In the genomic region with DNA sequence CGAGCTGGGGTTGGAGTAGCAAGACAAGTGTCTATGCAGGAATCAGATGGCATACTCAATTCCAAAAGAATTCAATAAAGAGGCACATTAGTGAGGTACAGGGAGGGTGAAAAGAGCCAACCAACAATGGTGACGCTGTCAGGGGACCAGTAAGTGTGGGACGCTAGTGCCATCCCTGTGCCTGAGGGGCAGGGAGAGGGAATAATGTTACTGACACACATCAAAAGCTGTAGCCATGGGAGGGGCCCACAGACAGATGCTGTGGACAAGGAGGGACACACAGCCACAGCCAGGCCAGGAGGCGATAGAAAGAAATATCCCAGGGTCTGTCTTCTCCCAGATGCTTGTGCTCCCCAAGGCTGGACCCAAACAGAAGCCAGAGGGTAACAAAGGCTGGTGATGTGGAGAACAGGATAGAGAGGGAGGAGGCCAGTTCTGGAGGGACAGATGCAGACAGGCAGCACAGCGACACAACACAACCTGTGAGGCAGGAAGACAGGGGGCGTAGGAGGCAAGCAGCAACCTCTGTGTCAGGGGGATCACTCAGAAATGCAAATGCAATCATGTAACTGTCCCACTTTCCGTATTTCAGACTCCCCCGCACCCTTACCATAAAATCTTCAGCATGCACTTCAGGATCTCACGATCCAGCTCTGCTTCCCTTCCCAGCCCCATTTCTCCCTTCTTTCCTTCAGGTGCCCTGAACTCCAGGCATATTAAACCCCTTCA, we compare ENCODE assay signal across 24 cellular contexts.
DNase-seq lines count a peak whose midpoint lies in the region; ATAC-seq and TF ChIP-seq lines count a peak whose summit lies in the region.
"Had no signal": no experiment of that assay in that cellular context is flagged by ENCODE, and none has a peak within 500 bp of the region (broad histone marks: within the 10 kb centered on the region; RNA-seq: fewer than 3 reads in every experiment).

No MANE protein-coding gene starts in this region.

- H3K27ac ChIP-seq in caudate nucleus (ENCODE audit: low read depth, low read length) (no peak overlapping the region), SK-N-SH (ENCODE audit: low read depth in 2 of 2, low read length in 1 of 2) (no peak overlapping the region)
- H3K27ac ChIP-seq: A549, brain microvascular endothelial cell, esophagus squamous epithelium, gastrocnemius medialis, suprapubic skin had no signal

- H3K36me3 ChIP-seq in SK-N-SH (replicated peaks in 1 of 2; ENCODE audit: control insufficient read depth in 1 of 2, insufficient read depth in 2 of 2, low read length in 1 of 2): no peaks in the 10 kb centered on the region
- H3K36me3 ChIP-seq: brain microvascular endothelial cell, esophagus squamous epithelium, gastrocnemius medialis, suprapubic skin had no signal

- no peaks in the 10 kb centered on the region for H3K79me2 ChIP-seq in SK-N-SH (ENCODE audit: insufficient read depth)

- intact Hi-C loops in activated CD4-positive, alpha-beta T cell treated with anti-CD3 and anti-CD28 coated beads, Interleukin-2, amount 10 ng/mL, durations not matched to agents 24 days and 14 days (cut with micrococcal nuclease): no loop called here

- no peaks in the 10 kb centered on the region for H3K36me3 Mint-ChIP-seq in activated CD4-positive, alpha-beta T cell treated with anti-CD3 and anti-CD28 coated beads, Interleukin-2, amount 10 ng/mL, durations not matched to agents 24 days and 14 days (ENCODE audit: low read depth)
- H3K36me3 Mint-ChIP-seq: stimulated activated effector memory CD8-positive, alpha-beta T cell treated with anti-CD3 and anti-CD28 coated beads, Interleukin-12 subunit alpha, Interleukin-12 subunit beta, amount 100 ng/mL, for 72 hours had no signal

- H3K9me3 ChIP-seq in SK-N-SH: no peaks in the 10 kb centered on the region
- H3K9me3 ChIP-seq: A549, esophagus squamous epithelium, gastrocnemius medialis, suprapubic skin had no signal

- H3K27me3 Mint-ChIP-seq in activated CD4-positive, alpha-beta T cell treated with anti-CD3 and anti-CD28 coated beads, Interleukin-2, amount 10 ng/mL, durations not matched to agents 24 days and 14 days: no peaks in the 10 kb centered on the region

- TF ChIP-seq RAD21 in SK-N-SH (IDR thresholded peaks at IDR 0.05; ENCODE audit: low read length): no peak

- peak; percentile 25 for DNase-seq in activated CD4-positive, alpha-beta T cell treated with anti-CD3 and anti-CD28 coated beads, Interleukin-2, amount 10 ng/mL, durations not matched to agents 24 days and 14 days
- DNase-seq in activated CD4-positive, alpha-beta T cell treated with anti-CD3 and anti-CD28 coated beads for 1 hour: no peak
- peak in 34 of 61 donors; percentile 4 to 83 (median 22) for DNase-seq in caudate nucleus (lab: John Stamatoyannopoulos, UW)
- DNase-seq in iPS-NIHi7 (ENCODE audit: extremely low spot score): peak; percentile 59
- DNase-seq in SK-N-SH: no peak
- no peak for DNase-seq in T-helper 9 cell
- DNase-seq in NCI-H1417 treated with DMSO at 0.1 percent for 48 hours (lab: John Stamatoyannopoulos, UW): no peak
- DNase-seq: activated CD4-positive, alpha-beta T cell treated with anti-CD3 and anti-CD28 coated beads for 4 hours; activated naive CD4-positive, alpha-beta T cell treated with Interleukin-2 at 50 U/mL for 16 hours; activated T-cell treated with anti-CD3 and anti-CD28 coated beads, Interleukin-2, amount 50 U/mL, for 4 hours; brain microvascular endothelial cell; DND-41; effector CD8-positive, alpha-beta T cell; esophagus squamous epithelium; gastrocnemius medialis; HCEC 1CT; NCI-H510A; occipital lobe; small intestine; stimulated activated CD4-positive, alpha-beta T cell treated with anti-CD3 and anti-CD28 coated beads, Interleukin-2, amount 100 ng/mL, for 48 hours had no signal

- H3K4me1 ChIP-seq in SK-N-SH (ENCODE audit: control insufficient read depth in 1 of 2, insufficient read depth in 2 of 2, low read depth in 1 of 2, low read length in 1 of 2): no peaks in the 10 kb centered on the region
- H3K4me1 ChIP-seq: A549, gastrocnemius medialis had no signal

- H3K4me1 Mint-ChIP-seq in activated CD4-positive, alpha-beta T cell treated with anti-CD3 and anti-CD28 coated beads, Interleukin-2, amount 10 ng/mL, durations not matched to agents 24 days and 14 days: no peaks in the 10 kb centered on the region
- H3K4me1 Mint-ChIP-seq: stimulated activated effector memory CD8-positive, alpha-beta T cell treated with anti-CD3 and anti-CD28 coated beads, Interleukin-12 subunit alpha, Interleukin-12 subunit beta, amount 100 ng/mL, for 72 hours had no signal

- H3K27me3 ChIP-seq in SK-N-SH (ENCODE audit: insufficient read depth): no peaks in the 10 kb centered on the region
- H3K27me3 ChIP-seq: brain microvascular endothelial cell, esophagus squamous epithelium, gastrocnemius medialis, suprapubic skin had no signal

- no peak for ATAC-seq in GM21360 (IDR thresholded peaks at IDR 0.05; ENCODE audit: unreplicated experiment)
- ATAC-seq: activated T-cell treated with anti-CD3 and anti-CD28 coated beads, Interleukin-2, amount 50 U/mL, for 4 hours; gastrocnemius medialis had no signal

- CTCF ChIA-PET in SK-N-SH (lab: Yijun Ruan, JAX): interaction anchor here (1.2 kb wide), 1 partner anchor 9 kb away, joined by 3 read pairs; no protein-coding TSS in a partner anchor

- no peak for TF ChIP-seq EP300 in SK-N-SH (IDR thresholded peaks at IDR 0.05; ENCODE audit: borderline replicate concordance in 1 of 2, low read depth in 1 of 2, low read length in 1 of 2)

- no peaks in the 10 kb centered on the region for H3F3A ChIP-seq in SK-N-SH (replicated peaks; ENCODE audit: insufficient read depth)

- H2AFZ ChIP-seq in SK-N-SH (ENCODE audit: low read depth): no peak overlapping the region

- no peaks in the 10 kb centered on the region for H3K9me2 ChIP-seq in SK-N-SH

- TF ChIP-seq CTCF in SK-N-SH (IDR thresholded peaks at IDR 0.05): no peak

- H3K9me3 Mint-ChIP-seq in activated CD4-positive, alpha-beta T cell treated with anti-CD3 and anti-CD28 coated beads, Interleukin-2, amount 10 ng/mL, durations not matched to agents 24 days and 14 days: no peaks in the 10 kb centered on the region

- no peak overlapping the region for H3K9ac ChIP-seq in SK-N-SH

- H3K27ac Mint-ChIP-seq in activated CD4-positive, alpha-beta T cell treated with anti-CD3 and anti-CD28 coated beads, Interleukin-2, amount 10 ng/mL, durations not matched to agents 24 days and 14 days: no peak overlapping the region
- H3K27ac Mint-ChIP-seq: stimulated activated effector memory CD8-positive, alpha-beta T cell treated with anti-CD3 and anti-CD28 coated beads, Interleukin-12 subunit alpha, Interleukin-12 subunit beta, amount 100 ng/mL, for 72 hours had no signal

- H3K4me3 Mint-ChIP-seq in activated CD4-positive, alpha-beta T cell treated with anti-CD3 and anti-CD28 coated beads, Interleukin-2, amount 10 ng/mL, durations not matched to agents 24 days and 14 days: no peak overlapping the region
- H3K4me3 Mint-ChIP-seq: activated T-cell treated with anti-CD3 and anti-CD28 coated beads, Interleukin-2, amount 50 U/mL, for 4 hours; stimulated activated effector memory CD8-positive, alpha-beta T cell treated with anti-CD3 and anti-CD28 coated beads, Interleukin-12 subunit alpha, Interleukin-12 subunit beta, amount 100 ng/mL, for 72 hours had no signal

- POLR2A ChIA-PET in SK-N-SH (lab: Yijun Ruan, JAX): no interaction called here

- H3K4me2 ChIP-seq in SK-N-SH: no peak overlapping the region
- H3K4me2 ChIP-seq: A549 had no signal

- no peaks in the 10 kb centered on the region for H4K20me1 ChIP-seq in SK-N-SH (ENCODE audit: insufficient read depth)

- H3K4me3 ChIP-seq in SK-N-SH (ENCODE audit: low read depth in 2 of 2, low read length in 1 of 2): no peak overlapping the region
- H3K4me3 ChIP-seq: A549, esophagus squamous epithelium, gastrocnemius medialis, suprapubic skin had no signal

- 72% methylated on average over 9 of the region's 9 CpGs for WGBS in SK-N-SH (ENCODE audit: low lambda C conversion rate)

TF ChIP-seq in SK-N-SH, 30 proteins besides CTCF, POLR2A, EP300 and RAD21:
- TF ChIP-seq YY1 (IDR thresholded peaks at IDR 0.05; ENCODE audit: low read depth): no peak
- no peak for TF ChIP-seq EZH2phosphoT487 (IDR thresholded peaks at IDR 0.05; ENCODE audit: borderline replicate concordance, low read depth)
- TF ChIP-seq, protein P1, sequence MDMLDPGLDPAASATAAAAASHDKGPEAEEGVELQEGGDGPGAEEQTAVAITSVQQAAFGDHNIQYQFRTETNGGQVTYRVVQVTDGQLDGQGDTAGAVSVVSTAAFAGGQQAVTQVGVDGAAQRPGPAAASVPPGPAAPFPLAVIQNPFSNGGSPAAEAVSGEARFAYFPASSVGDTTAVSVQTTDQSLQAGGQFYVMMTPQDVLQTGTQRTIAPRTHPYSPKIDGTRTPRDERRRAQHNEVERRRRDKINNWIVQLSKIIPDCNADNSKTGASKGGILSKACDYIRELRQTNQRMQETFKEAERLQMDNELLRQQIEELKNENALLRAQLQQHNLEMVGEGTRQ (IDR thresholded peaks at IDR 0.05; ENCODE audit: borderline replicate concordance, low read depth, low read length): no peak
- no peak for TF ChIP-seq MAX (IDR thresholded peaks at IDR 0.05; ENCODE audit: low read depth)

Comparison
In these comparisons a context has a peak if more than half of its experiments do, and no peak if none do; other contexts are left out.
1. DNase-seq: peak in activated CD4-positive, alpha-beta T cell treated with anti-CD3 and anti-CD28 coated beads, Interleukin-2, amount 10 ng/mL, durations not matched to agents 24 days and 14 days (single experiment), caudate nucleus (34 of 61) and iPS-NIHi7 (single experiment); none in activated CD4-positive, alpha-beta T cell treated with anti-CD3 and anti-CD28 coated beads for 1 hour (single experiment), SK-N-SH (single experiment), T-helper 9 cell (single experiment) and NCI-H1417 treated with DMSO at 0.1 percent for 48 hours (single experiment).